ENCODE assay signal across 21 cellular contexts in genomic region chr18:32160547-32160946, GRCh38. TPM values are rescaled to one million over a fixed set of nuclear protein-coding genes. Genes with fewer than 3 reads are reported as not detected.
"Had no signal": no experiment of that assay in that cellular context is flagged by ENCODE, and none has a peak within 500 bp of the region (broad histone marks: within the 10 kb centered on the region; RNA-seq: fewer than 3 reads in every experiment).

No MANE protein-coding gene starts in this region.

- H3K4me3 Mint-ChIP-seq: activated CD4-positive, alpha-beta T cell treated with anti-CD3 and anti-CD28 coated beads, Interleukin-2, amount 10 ng/mL, durations not matched to agents 7 days and 5 days; activated CD8-positive, alpha-beta T cell treated with anti-CD3 and anti-CD28 coated beads, Interleukin-2, amount 10 ng/mL, durations not matched to agents 7 days and 5 days; activated naive CD4-positive, alpha-beta T cell treated with anti-CD3 and anti-CD28 coated beads for 36 hours; activated naive CD8-positive, alpha-beta T cell treated with anti-CD3 and anti-CD28 coated beads, Interleukin-2, amount 50 U/mL, for 24 hours; activated T-cell treated with anti-CD3 and anti-CD28 coated beads, Interleukin-2, amount 50 U/mL, for 24 hours; brain; central memory CD8-positive, alpha-beta T cell; memory B cell; natural killer cell treated with Interleukin-12 subunit alpha and Interleukin-12 subunit beta and Interleukin-15 and Interleukin-18, amount 100 ng/mL, for 72 hours had no signal

- DNase-seq: activated CD4-positive, alpha-beta T cell treated with anti-CD3 and anti-CD28 coated beads, Interleukin-2, amount 10 ng/mL, durations not matched to agents 7 days and 5 days; activated CD8-positive, alpha-beta T cell treated with anti-CD3 and anti-CD28 coated beads, Interleukin-2, amount 10 ng/mL, durations not matched to agents 7 days and 5 days; activated naive CD4-positive, alpha-beta T cell treated with anti-CD3 and anti-CD28 coated beads for 36 hours; activated naive CD8-positive, alpha-beta T cell treated with anti-CD3 and anti-CD28 coated beads, Interleukin-2, amount 50 U/mL, for 24 hours; activated T-cell treated with anti-CD3 and anti-CD28 coated beads, Interleukin-2, amount 50 U/mL, for 24 hours; anterior cingulate cortex; heart left ventricle; left ventricle myocardium superior; stimulated activated CD8-positive, alpha-beta memory T cell treated with anti-CD3 and anti-CD28 coated beads, Interleukin-4, amount 100 ng/mL, for 48 hours; stimulated activated naive CD4-positive, alpha-beta T cell; T-helper 9 cell; thyroid gland had no signal

- ATAC-seq: activated CD8-positive, alpha-beta T cell treated with anti-CD3 and anti-CD28 coated beads, Interleukin-2, amount 10 ng/mL, durations not matched to agents 7 days and 5 days; activated naive CD8-positive, alpha-beta T cell treated with anti-CD3 and anti-CD28 coated beads, Interleukin-2, amount 50 U/mL, for 24 hours; gastroesophageal sphincter; heart left ventricle; left ventricle myocardium superior; natural killer cell treated with Interleukin-12 subunit alpha and Interleukin-12 subunit beta and Interleukin-15 and Interleukin-18, amount 100 ng/mL, for 72 hours had no signal

- H3K9me3 Mint-ChIP-seq: activated CD4-positive, alpha-beta T cell treated with anti-CD3 and anti-CD28 coated beads, Interleukin-2, amount 10 ng/mL, durations not matched to agents 7 days and 5 days; activated naive CD4-positive, alpha-beta T cell treated with anti-CD3 and anti-CD28 coated beads for 36 hours; activated naive CD8-positive, alpha-beta T cell treated with anti-CD3 and anti-CD28 coated beads, Interleukin-2, amount 50 U/mL, for 24 hours; activated T-cell treated with anti-CD3 and anti-CD28 coated beads, Interleukin-2, amount 50 U/mL, for 24 hours; brain; central memory CD8-positive, alpha-beta T cell; memory B cell; natural killer cell treated with Interleukin-12 subunit alpha and Interleukin-12 subunit beta and Interleukin-15 and Interleukin-18, amount 100 ng/mL, for 72 hours had no signal

- H3K9me3 ChIP-seq: gastroesophageal sphincter, heart left ventricle, thyroid gland had no signal

- H3K27ac ChIP-seq: coronary artery, gastroesophageal sphincter, heart left ventricle, thyroid gland had no signal

- H3K27me3 ChIP-seq: gastroesophageal sphincter, thyroid gland had no signal

- H3K27ac Mint-ChIP-seq: activated CD4-positive, alpha-beta T cell treated with anti-CD3 and anti-CD28 coated beads, Interleukin-2, amount 10 ng/mL, durations not matched to agents 7 days and 5 days; activated CD8-positive, alpha-beta T cell treated with anti-CD3 and anti-CD28 coated beads, Interleukin-2, amount 10 ng/mL, durations not matched to agents 7 days and 5 days; activated naive CD4-positive, alpha-beta T cell treated with anti-CD3 and anti-CD28 coated beads for 36 hours; activated naive CD8-positive, alpha-beta T cell treated with anti-CD3 and anti-CD28 coated beads, Interleukin-2, amount 50 U/mL, for 24 hours; activated T-cell treated with anti-CD3 and anti-CD28 coated beads, Interleukin-2, amount 50 U/mL, for 24 hours; memory B cell; natural killer cell treated with Interleukin-12 subunit alpha and Interleukin-12 subunit beta and Interleukin-15 and Interleukin-18, amount 100 ng/mL, for 72 hours had no signal

- H3K4me3 ChIP-seq: coronary artery, gastroesophageal sphincter, heart left ventricle, thyroid gland had no signal

- H3K27me3 Mint-ChIP-seq: brain; central memory CD8-positive, alpha-beta T cell; natural killer cell treated with Interleukin-12 subunit alpha and Interleukin-12 subunit beta and Interleukin-15 and Interleukin-18, amount 100 ng/mL, for 72 hours had no signal

- H3K36me3 Mint-ChIP-seq: brain; memory B cell; natural killer cell treated with Interleukin-12 subunit alpha and Interleukin-12 subunit beta and Interleukin-15 and Interleukin-18, amount 100 ng/mL, for 72 hours had no signal

- H3K36me3 ChIP-seq: gastroesophageal sphincter, heart left ventricle, thyroid gland had no signal

RNA-seq across cellular contexts. Expression of gene MEP1B, which starts 29.3 kb away (rescaled TPM):
- total RNA-seq: activated CD4-positive, alpha-beta T cell treated with anti-CD3 and anti-CD28 coated beads, Interleukin-2, amount 10 ng/mL, durations not matched to agents 7 days and 5 days; activated CD8-positive, alpha-beta T cell treated with anti-CD3 and anti-CD28 coated beads, Interleukin-2, amount 10 ng/mL, durations not matched to agents 7 days and 5 days; activated naive CD4-positive, alpha-beta T cell treated with anti-CD3 and anti-CD28 coated beads for 36 hours; gastroesophageal sphincter; kidney epithelial cell; left ventricle myocardium superior; renal cortical epithelial cell had no signal
- polyA plus RNA-seq: esophagus, heart left ventricle had no signal
